In the genomic region with DNA sequence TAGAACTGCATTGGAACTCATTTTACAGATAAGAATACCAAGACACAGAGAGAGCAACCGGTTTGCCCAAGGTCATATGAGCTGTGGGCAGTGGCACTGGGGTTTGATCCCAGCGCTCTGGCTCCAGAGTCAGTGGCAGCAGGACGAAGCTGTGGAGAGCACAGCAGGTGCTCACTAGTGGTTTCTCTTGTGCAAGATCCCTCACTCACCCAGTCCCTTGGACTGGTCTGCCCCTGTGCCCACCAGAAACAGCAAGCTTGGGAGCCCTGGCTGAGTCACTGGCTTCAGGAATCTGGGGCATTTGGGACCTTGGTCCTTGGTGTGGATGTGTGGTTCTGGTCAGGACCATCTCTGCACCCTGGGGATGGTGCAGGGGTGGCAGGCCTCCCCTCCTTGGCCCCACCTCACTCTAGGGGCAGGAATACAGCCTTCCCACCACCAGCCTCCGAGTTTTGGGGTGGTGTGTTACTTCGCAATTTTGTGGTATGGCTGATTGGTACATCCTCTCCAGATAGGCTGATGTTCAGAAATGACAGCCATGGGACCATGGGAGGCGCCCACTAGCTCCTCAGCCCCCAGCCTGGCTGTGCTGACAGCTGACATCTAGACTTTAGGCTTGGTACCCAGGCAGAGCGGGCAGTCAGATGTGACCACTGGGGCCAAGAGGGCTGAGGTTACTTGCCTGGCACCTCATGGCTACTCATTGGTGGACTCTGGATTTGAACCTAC, we compare ENCODE assay signal across 26 cellular contexts.
DNase-seq lines count a peak whose midpoint lies in the region; ATAC-seq, FAIRE-seq and TF ChIP-seq lines count a peak whose summit lies in the region.
"Had no signal": no experiment of that assay in that cellular context is flagged by ENCODE, and none has a peak within 500 bp of the region (broad histone marks: within the 10 kb centered on the region; RNA-seq: fewer than 3 reads in every experiment).

No MANE protein-coding gene starts in this region.

- no peak overlapping the region for H3K9ac ChIP-seq in H1 (replicated peaks in 1 of 4; ENCODE audit: extremely low read depth in 1 of 4, low read depth in 3 of 4, low read length in 3 of 4)
- H3K9ac ChIP-seq in trophoblast cell (ENCODE audit: low read length): no peak overlapping the region
- H3K9ac ChIP-seq: KMS-11 had no signal

- H2BK12ac ChIP-seq in H1 (ENCODE audit: low read depth, low read length) (peak overlapping the region; percentile 75; the same call in 1 of the 2 replicates), trophoblast cell (ENCODE audit: low read length) (no peak overlapping the region)

- TF ChIP-seq RAD21 in H1 (IDR thresholded peaks at IDR 0.05 in 1 of 2, conservative IDR thresholded peaks at IDR 0.05 in 1 of 2; ENCODE audit: low read depth in 2 of 2, low read length in 2 of 2): no peak

- no peak for FAIRE-seq in H1 (lab: Jason Lieb, UNC)
- FAIRE-seq: GM12891, GM19239 had no signal

- H4K12ac ChIP-seq in trophoblast cell (ENCODE audit: low read depth, low read length): no peak overlapping the region

- intact Hi-C loops in stomach (cut with DNase I; ENCODE audit: low total_unique reads): no loop called here

- no peak overlapping the region for H2AK5ac ChIP-seq in H1 (ENCODE audit: low read depth, low read length)
- H2AK5ac ChIP-seq in trophoblast cell (ENCODE audit: low read length): peak overlapping the region; percentile 6

- H4K20me1 ChIP-seq in H1 (replicated peaks in 1 of 2; ENCODE audit: control insufficient read depth in 1 of 2, insufficient read depth in 2 of 2, low read length in 2 of 2): no peaks in the 10 kb centered on the region

- H3K23me2 ChIP-seq in H1 (ENCODE audit: low read depth, low read length): no peaks in the 10 kb centered on the region

- TF ChIP-seq EP300 in H1 (IDR thresholded peaks at IDR 0.05; ENCODE audit: borderline replicate concordance in 1 of 2, low read depth in 2 of 2, low read length in 2 of 2) (no peak), stomach (IDR thresholded peaks at IDR 0.05) (no peak)

- H3K27ac ChIP-seq in H1 (ENCODE audit: low read depth, low read length) (no peak overlapping the region), trophoblast cell (ENCODE audit: low read depth, low read length) (no peak overlapping the region), stomach (no peak overlapping the region)
- H3K27ac ChIP-seq: KMS-11 had no signal

- no peak overlapping the region for H2BK120ac ChIP-seq in H1 (replicated peaks; ENCODE audit: low read depth, low read length)
- H2BK120ac ChIP-seq in trophoblast cell (ENCODE audit: insufficient read depth, low read length, poor library complexity): no peak overlapping the region

- no peak overlapping the region for H2AFZ ChIP-seq in H1 (ENCODE audit: low read length)
- H2AFZ ChIP-seq in trophoblast cell (ENCODE audit: insufficient read depth, low read length, poor library complexity): no peak overlapping the region

- 89% methylated on average over 7 of the region's 7 CpGs; no CpG with 5 or more reads in 1 of the 2 experiments for WGBS in H1 (ENCODE audit: extremely low coverage in 1 of 2, insufficient coverage in 1 of 2, insufficient read length in 1 of 2, insufficient replicate concordance in 2 of 2, low coverage in 1 of 2, low lambda C conversion rate in 2 of 2, missing lambda C conversion rate in 1 of 2), 2 experiments
- WGBS in trophoblast cell (ENCODE audit: extremely low coverage, insufficient coverage, insufficient read length): no CpG with 5 or more reads among the region's 7 CpGs
- 78 to 86% (median 85%) methylated on average over 7 of the region's 7 CpGs for WGBS in stomach, 5 donors

- H3K4ac ChIP-seq in H1 (replicated peaks; ENCODE audit: insufficient read length, low read depth, low read length): no peak overlapping the region
- no peak overlapping the region for H3K4ac ChIP-seq in trophoblast cell (ENCODE audit: low read depth, low read length)

- H3K18ac ChIP-seq in H1 (ENCODE audit: extremely low read depth, low read length) (no peak overlapping the region), trophoblast cell (ENCODE audit: low read length) (no peak overlapping the region)

- POLR2A ChIA-PET in H1 (lab: Charles Lee; ENCODE audit: partially characterized antibody): interaction anchor here (1.0 to 3.7 kb wide), 3 partner anchors 9 to 122 kb away, joined by 3 to 11 read pairs (median 3); no protein-coding TSS in a partner anchor

- H4K91ac ChIP-seq in H1 (replicated peaks; ENCODE audit: insufficient read length, low read length) (peak overlapping the region; percentile 38), trophoblast cell (ENCODE audit: low read depth, low read length) (no peak overlapping the region)

- no peak overlapping the region for H4K5ac ChIP-seq in H1 (ENCODE audit: insufficient read length, low read depth, low read length)

- H3K4me1 ChIP-seq in H1 (replicated peaks in 1 of 4; ENCODE audit: control insufficient read depth in 3 of 4, insufficient read depth in 4 of 4, low read length in 3 of 4) (peaks cover 12 to 29% (median 25%) of the 10 kb centered on the region in 4 experiments), trophoblast cell (ENCODE audit: control insufficient read depth in 1 of 2, insufficient read depth in 2 of 2, low read length in 2 of 2) (peaks cover 30 to 33% of the 10 kb centered on the region in 2 experiments), stomach (no peaks in the 10 kb centered on the region)
- H3K4me1 ChIP-seq: HAP-1 had no signal

- H3K27me3 ChIP-seq in H1 (replicated peaks in 1 of 4; ENCODE audit: control insufficient read depth in 3 of 4, extremely low read depth in 1 of 4, insufficient read depth in 3 of 4, low read length in 3 of 4): no peaks in the 10 kb centered on the region; a peak in 1 of 7 replicates
- no peaks in the 10 kb centered on the region for H3K27me3 ChIP-seq in trophoblast cell (ENCODE audit: insufficient read depth, low read length)
- H3K27me3 ChIP-seq in stomach: peaks cover 0 to 9% (median 0%) of the 10 kb centered on the region in 3 donors

- H3K9me3 ChIP-seq in H1 (ENCODE audit: insufficient read depth in 2 of 2, low read depth in 1 of 2, low read length in 1 of 2): no peaks in the 10 kb centered on the region
- H3K9me3 ChIP-seq in trophoblast cell (ENCODE audit: insufficient read depth, low read depth, low read length): no peaks in the 10 kb centered on the region
- no peaks in the 10 kb centered on the region for H3K9me3 ChIP-seq in stomach
- H3K9me3 ChIP-seq: HAP-1 had no signal

- H3K4me2 ChIP-seq in H1 (ENCODE audit: insufficient read depth in 1 of 2, low read depth in 2 of 2, low read length in 2 of 2) (no peak overlapping the region), trophoblast cell (ENCODE audit: low read length) (no peak overlapping the region)
- H3K4me2 ChIP-seq: KMS-11 had no signal

- H3K56ac ChIP-seq in H1 (replicated peaks; ENCODE audit: insufficient read length, low read depth, low read length): no peak overlapping the region

- TF ChIP-seq CTCF in H1 (IDR thresholded peaks at IDR 0.05; ENCODE audit: control extremely low read depth in 1 of 3, insufficient read depth in 1 of 3, low read depth in 1 of 3, low read length in 3 of 3) (no peak), stomach (IDR thresholded peaks at IDR 0.05) (no peak)

- DNase-seq in SIG-M5 treated with dmso at 0.1 percent for 504 hours (lab: John Stamatoyannopoulos, UW; ENCODE audit: unreplicated experiment): peak; percentile 29
- DNase-seq in SIG-M5 (lab: John Stamatoyannopoulos, UW): no peak
- no peak for DNase-seq in H1 (ENCODE audit: low read depth in 1 of 2, low spot score in 2 of 2)
- no peak for DNase-seq in trophoblast cell
- no peak for DNase-seq in foreskin melanocyte
- no peak for DNase-seq in stomach
- no peak for DNase-seq in stimulated activated naive CD8-positive, alpha-beta T cell treated with anti-CD3 and anti-CD28 coated beads, Interleukin-15, Interleukin-2, amounts not matched to agents 100 U/mL and 50 U/mL, for 24 hours
- no peak for DNase-seq in NCI-H187 treated with DMSO at 0.1 percent for 48 hours (lab: John Stamatoyannopoulos, UW)
- DNase-seq: 8988T, ACHN, Calu3, DMS79 treated with DMSO at 0.1 percent for 48 hours, GF-D8, MM.1S, NCI-H1105 treated with DMSO at 0.1 percent for 48 hours, NCI-H2081 treated with DMSO at 0.1 percent for 48 hours, NCI-H2171, NCI-H226, NCI-H510A, NCI-H69, Right ventricle myocardium superior, RPMI8226 had no signal

- H3K36me3 ChIP-seq in H1 (ENCODE audit: control insufficient read depth in 2 of 4, insufficient read depth in 4 of 4, low read length in 3 of 4) (no peaks in the 10 kb centered on the region), trophoblast cell (ENCODE audit: control insufficient read depth in 1 of 2, insufficient read depth in 2 of 2, low read length in 2 of 2) (no peaks in the 10 kb centered on the region), stomach (no peaks in the 10 kb centered on the region)
- H3K36me3 ChIP-seq: HAP-1 had no signal

- H3K23ac ChIP-seq in H1 (ENCODE audit: insufficient read length) (no peak overlapping the region), trophoblast cell (ENCODE audit: low read length) (no peak overlapping the region)

- H3K79me1 ChIP-seq in H1 (ENCODE audit: low read depth, low read length) (no peaks in the 10 kb centered on the region), trophoblast cell (ENCODE audit: low read length) (peaks cover 12% of the 10 kb centered on the region)

- H3K14ac ChIP-seq in H1 (ENCODE audit: insufficient read length) (no peak overlapping the region), trophoblast cell (ENCODE audit: low read length) (no peak overlapping the region)

- TF ChIP-seq POLR2A in H1 (IDR thresholded peaks at IDR 0.05; ENCODE audit: control extremely low read depth in 1 of 2, low read depth in 2 of 2, low read length in 2 of 2) (no peak), stomach (IDR thresholded peaks at IDR 0.05) (no peak)

- no peak overlapping the region for H3K4me3 ChIP-seq in H1 (ENCODE audit: extremely low read depth in 1 of 4, insufficient read depth in 2 of 4, low read depth in 3 of 4, low read length in 4 of 4)
- H3K4me3 ChIP-seq in trophoblast cell (ENCODE audit: low read depth, low read length): no peak overlapping the region
- H3K4me3 ChIP-seq in stomach: no peak overlapping the region
- H3K4me3 ChIP-seq: HAP-1 had no signal

- H4K8ac ChIP-seq in H1 (ENCODE audit: extremely low read depth, insufficient read depth, low read length) (no peak overlapping the region; the same call in 1 of the 2 replicates), trophoblast cell (ENCODE audit: low read depth, low read length) (no peak overlapping the region)

- no peak overlapping the region for H2BK15ac ChIP-seq in H1 (ENCODE audit: low read length)

- CTCF ChIA-PET in H1 (lab: Charles Lee; ENCODE audit: partially characterized antibody): interaction anchor here (0.9 to 1.4 kb wide), 5 partner anchors 8 to 122 kb away, joined by 3 read pairs; no protein-coding TSS in a partner anchor

- H3K79me2 ChIP-seq in H1 (ENCODE audit: control insufficient read depth in 1 of 2, insufficient read depth in 2 of 2, low read length in 2 of 2): no peaks in the 10 kb centered on the region
- no peaks in the 10 kb centered on the region for H3K79me2 ChIP-seq in trophoblast cell (ENCODE audit: control insufficient read depth, insufficient read depth, low read length, poor library complexity)

- ATAC-seq in stimulated activated naive CD8-positive, alpha-beta T cell treated with anti-CD3 and anti-CD28 coated beads, Interleukin-15, Interleukin-2, amounts not matched to agents 100 U/mL and 50 U/mL, for 24 hours: no peak

- H2BK20ac ChIP-seq in H1 (ENCODE audit: low read length): peak overlapping the region; percentile 68; the same call in 1 of the 2 replicates

- H2BK5ac ChIP-seq in H1 (ENCODE audit: low read depth, low read length): no peak overlapping the region
- H2BK5ac ChIP-seq in trophoblast cell (ENCODE audit: low read depth, low read length, poor library complexity): no peak overlapping the region
